Comparison of ENCODE assay signal across 15 cellular contexts in genomic region chr1:185069202-185069601, GRCh38. TPM values are rescaled to one million over a fixed set of nuclear protein-coding genes. Genes with fewer than 3 reads are reported as not detected.
DNase-seq lines count a peak whose midpoint lies in the region; ATAC-seq and TF ChIP-seq lines count a peak whose summit lies in the region.
"Had no signal": no experiment of that assay in that cellular context is flagged by ENCODE, and none has a peak within 500 bp of the region (broad histone marks: within the 10 kb centered on the region; RNA-seq: fewer than 3 reads in every experiment).

No MANE protein-coding gene starts in this region.

- no peaks in the 10 kb centered on the region for H3K36me3 ChIP-seq in CD8-positive, alpha-beta T cell (ENCODE audit: insufficient read depth, low read length)
- H3K36me3 ChIP-seq in Karpas-422 (ENCODE audit: insufficient read depth, low read length) (peaks cover 1% of the 10 kb centered on the region; the same call in 1 of the 2 replicates), mesendoderm (ENCODE audit: control insufficient read depth, insufficient read depth, low read length) (no peaks in the 10 kb centered on the region)

- H2AK5ac ChIP-seq in mesendoderm (ENCODE audit: low read length) = no peak overlapping the region

- H2AFZ ChIP-seq in Karpas-422 (ENCODE audit: low read length) = no peak overlapping the region

- peak overlapping the region; percentile 39 for H3K27ac Mint-ChIP-seq in CD8-positive, alpha-beta T cell

- H3K9me2 ChIP-seq in Karpas-422 (replicated peaks; ENCODE audit: insufficient read depth, low read length) = no peaks in the 10 kb centered on the region

- H3K9me3 ChIP-seq in CD8-positive, alpha-beta T cell (ENCODE audit: low read length) = no peaks in the 10 kb centered on the region
- 0 out of 2 replicates have a peak, but pooled peaks cover 4% of the 10 kb centered on the region for H3K9me3 ChIP-seq in Karpas-422 (ENCODE audit: low read length)
- H3K9me3 ChIP-seq: A549 had no signal

- intact Hi-C loops in CD8-positive, alpha-beta T cell (cut with DNase I, micrococcal nuclease) = no loop called here

- H3K23ac ChIP-seq in mesendoderm (ENCODE audit: low read length) = no peak overlapping the region

- H3K27ac ChIP-seq in CD8-positive, alpha-beta T cell (ENCODE audit: low read depth, low read length) = no peak overlapping the region
- 0 out of 2 replicates have a peak overlapping the region, but pooled peaks have one; percentile 34 for H3K27ac ChIP-seq in Karpas-422 (ENCODE audit: low read length)
- H3K27ac ChIP-seq in mesendoderm (ENCODE audit: low read depth, low read length) = no peak overlapping the region
- H3K27ac ChIP-seq: A549; BLaER1 treated with 17β-estradiol and CSF1 and Interleukin-3, amounts not matched to agents 10 nM and 100 nM had no signal

- TF ChIP-seq CTCF in CD8-positive, alpha-beta T cell (IDR thresholded peaks at IDR 0.05) = no peak

- POLR2A ChIA-PET in CD8-positive, alpha-beta T cell (lab: Charles Lee) = interaction anchor here (1.6 kb wide), 1 partner anchor 9 kb away, joined by 4 read pairs; no protein-coding TSS in a partner anchor

- CTCF ChIA-PET in CD8-positive, alpha-beta T cell (lab: Charles Lee) = interaction anchor here (1.6 kb wide), 1 partner anchor 264 kb away, joined by 3 read pairs; no protein-coding TSS in a partner anchor

- no peak overlapping the region for H2BK5ac ChIP-seq in mesendoderm (ENCODE audit: low read length)

- H2BK15ac ChIP-seq in mesendoderm (replicated peaks; ENCODE audit: low read depth) = no peak overlapping the region

- no peak overlapping the region for H2BK120ac ChIP-seq in mesendoderm (ENCODE audit: low read depth, low read length)

- no CpG with 5 or more reads among the region's 4 CpGs for WGBS in mesendoderm (ENCODE audit: extremely low coverage, insufficient coverage, low lambda C conversion rate)

- peak overlapping the region; percentile 6 for H4K8ac ChIP-seq in mesendoderm (ENCODE audit: low read depth, low read length)

- no peaks in the 10 kb centered on the region for H3K27me3 Mint-ChIP-seq in CD8-positive, alpha-beta T cell (ENCODE audit: low read depth)

- H3K36me3 Mint-ChIP-seq in CD8-positive, alpha-beta T cell = peaks cover 29% of the 10 kb centered on the region

- H4K5ac ChIP-seq in mesendoderm (ENCODE audit: low read length) = no peak overlapping the region

- peaks cover 18% of the 10 kb centered on the region for H3K79me1 ChIP-seq in mesendoderm (ENCODE audit: low read length)

- H3K9ac ChIP-seq in Karpas-422 (ENCODE audit: low read length) (no peak overlapping the region), mesendoderm (ENCODE audit: low read length) (no peak overlapping the region)
- H3K9ac ChIP-seq: BLaER1 treated with 17β-estradiol and CSF1 and Interleukin-3, amounts not matched to agents 10 nM and 100 nM had no signal

- no peak for ATAC-seq in CD8-positive, alpha-beta T cell
- ATAC-seq: A549 had no signal

- no peak overlapping the region for H3K56ac ChIP-seq in mesendoderm (ENCODE audit: low read length)

- no peaks in the 10 kb centered on the region for H3K27me3 ChIP-seq in CD8-positive, alpha-beta T cell (ENCODE audit: insufficient read depth, low read length)
- H3K27me3 ChIP-seq in Karpas-422 (ENCODE audit: low read length) = no peaks in the 10 kb centered on the region
- H3K27me3 ChIP-seq in mesendoderm (ENCODE audit: insufficient read depth, low read length, poor library complexity) = no peaks in the 10 kb centered on the region
- H3K27me3 ChIP-seq: BLaER1 treated with 17β-estradiol and CSF1 and Interleukin-3, amounts not matched to agents 10 nM and 100 nM had no signal

- peaks cover 96% of the 10 kb centered on the region for H3K79me2 ChIP-seq in Karpas-422 (ENCODE audit: low read length)
- peaks cover 58% of the 10 kb centered on the region for H3K79me2 ChIP-seq in mesendoderm (ENCODE audit: control insufficient read depth, insufficient read depth, low read length)

- H3K9me3 Mint-ChIP-seq in CD8-positive, alpha-beta T cell = peaks cover 4% of the 10 kb centered on the region

- peak overlapping the region; percentile 48 for H3K4me2 ChIP-seq in Karpas-422 (ENCODE audit: low read depth, low read length, poor library complexity, severe bottlenecking)
- H3K4me2 ChIP-seq in mesendoderm (ENCODE audit: low read length) = no peak overlapping the region
- H3K4me2 ChIP-seq: A549; BLaER1 treated with 17β-estradiol and CSF1 and Interleukin-3, amounts not matched to agents 10 nM and 100 nM had no signal

- no peak overlapping the region for H3K4ac ChIP-seq in mesendoderm (ENCODE audit: low read depth, low read length)

- no peak overlapping the region for H3K4me3 ChIP-seq in CD8-positive, alpha-beta T cell (ENCODE audit: low read depth, low read length)
- H3K4me3 ChIP-seq in Karpas-422 (ENCODE audit: low read length) (no peak overlapping the region), mesendoderm (ENCODE audit: low read length) (no peak overlapping the region)
- H3K4me3 ChIP-seq: A549; BLaER1 treated with 17β-estradiol and CSF1 and Interleukin-3, amounts not matched to agents 10 nM and 100 nM had no signal

- H3K4me3 Mint-ChIP-seq in CD8-positive, alpha-beta T cell = no peak overlapping the region

- no peaks in the 10 kb centered on the region for H4K20me1 ChIP-seq in Karpas-422 (ENCODE audit: insufficient read depth, low read depth, low read length)

- H3K4me1 Mint-ChIP-seq in CD8-positive, alpha-beta T cell (ENCODE audit: low read depth) = peaks cover 64% of the 10 kb centered on the region

- H3K18ac ChIP-seq in mesendoderm (ENCODE audit: low read length) = no peak overlapping the region

- no peak for DNase-seq in CD8-positive, alpha-beta T cell
- DNase-seq in Karpas-422 (no peak), amniotic epithelial cell (ENCODE audit: low read depth) (peak; percentile 54), mesendoderm (no peak), islet precursor cell (no peak), COLO668 (lab: John Stamatoyannopoulos, UW; ENCODE audit: unreplicated experiment) (no peak), D341Med (ENCODE audit: low spot score) (no peak)
- DNase-seq: EL; NCI-H1105; NCI-H187; NCI-H446; NK-92 treated with Interleukin-12 subunit alpha and Interleukin-12 subunit beta, amount 100 ng/mL, for 24 hours; SIG-M5 had no signal

- peaks cover 5% of the 10 kb centered on the region for H3K4me1 ChIP-seq in CD8-positive, alpha-beta T cell (ENCODE audit: insufficient read depth, low read length)
- peaks cover 27% of the 10 kb centered on the region for H3K4me1 ChIP-seq in Karpas-422 (ENCODE audit: low read length)
- H3K4me1 ChIP-seq in mesendoderm (ENCODE audit: control insufficient read depth, low read depth, low read length) = peaks cover 1% of the 10 kb centered on the region
- H3K4me1 ChIP-seq: A549 had no signal

RNA-seq across cellular contexts. Expression of gene RNF2, which starts 23.8 kb away (rescaled TPM):
- 10 to 100 TPM; 13.3 to 13.6 TPM for total RNA-seq in CD8-positive, alpha-beta T cell
- total RNA-seq in Karpas-422 (2014; rRNA removed; shearing (Covaris generic); ENCODE audit: low replicate concordance) = 30.4 and 31.7 TPM in 2 replicates
- 68.2 TPM for polyA plus RNA-seq in mesendoderm (2013, experiment 1 of 2)
- polyA plus RNA-seq in mesendoderm (2013, experiment 2 of 2) = 67.8 TPM
